Comparison of ENCODE assay signal across 19 cellular contexts in genomic region chr17:76337413-76337777, GRCh38. TPM values are rescaled to one million over a fixed set of nuclear protein-coding genes. Genes with fewer than 3 reads are reported as not detected.
DNase-seq lines count a peak whose midpoint lies in the region; TF ChIP-seq lines count a peak whose summit lies in the region.
"Had no signal": no experiment of that assay in that cellular context is flagged by ENCODE, and none has a peak within 500 bp of the region (broad histone marks: within the 10 kb centered on the region; RNA-seq: fewer than 3 reads in every experiment).

No MANE protein-coding gene starts in this region.

- BruUV-seq in mammary epithelial cell (replicated peaks; lab: Mats Ljungman, UMichigan): no TSS peak

- no peak overlapping the region for H3K4ac ChIP-seq in neuronal stem cell (ENCODE audit: low read length)

- H2BK12ac ChIP-seq in neuronal stem cell (ENCODE audit: low read length): no peak overlapping the region

- H3K27me3 ChIP-seq in BLaER1 treated with 17β-estradiol and CSF1 and Interleukin-3, amounts not matched to agents 10 nM and 100 nM: no peaks in the 10 kb centered on the region
- H3K27me3 ChIP-seq in mammary epithelial cell (ENCODE audit: insufficient read depth, low read length): no peaks in the 10 kb centered on the region
- no peaks in the 10 kb centered on the region for H3K27me3 ChIP-seq in neuronal stem cell (ENCODE audit: control insufficient read depth in 3 of 3, insufficient read depth in 3 of 3, low read depth in 1 of 3, low read length in 3 of 3)
- H3K27me3 ChIP-seq: esophagus muscularis mucosa had no signal

- H3K4me2 ChIP-seq in BLaER1 treated with 17β-estradiol and CSF1 and Interleukin-3, amounts not matched to agents 10 nM and 100 nM: peak overlapping the region; percentile 36 to 76 (median 51); a peak in 21 of 22 replicates
- H3K4me2 ChIP-seq in mammary epithelial cell (ENCODE audit: insufficient read depth, low read depth, low read length) (no peak overlapping the region), neuronal stem cell (ENCODE audit: insufficient read depth, low read length, poor library complexity, severe bottlenecking) (no peak overlapping the region)

- H3K27ac ChIP-seq in BLaER1 treated with 17β-estradiol and CSF1 and Interleukin-3, amounts not matched to agents 10 nM and 100 nM: peak overlapping the region in 5 of 11 experiments; percentile 2 to 31 (median 25); a peak in 4 of 22 replicates
- H3K27ac ChIP-seq in mammary epithelial cell (ENCODE audit: insufficient read depth, low read depth, low read length) (no peak overlapping the region), neuronal stem cell (replicated peaks; ENCODE audit: low read length) (peak overlapping the region; percentile 41)
- H3K27ac ChIP-seq: esophagus muscularis mucosa, VCaP had no signal

- H3K79me1 ChIP-seq in neuronal stem cell (ENCODE audit: low read depth, low read length): peaks cover 2% of the 10 kb centered on the region

- H2AK5ac ChIP-seq in neuronal stem cell (ENCODE audit: low read depth, low read length): no peak overlapping the region

- H2BK15ac ChIP-seq in neuronal stem cell (ENCODE audit: low read length): no peak overlapping the region

- H2BK120ac ChIP-seq in neuronal stem cell (ENCODE audit: low read depth, low read length): no peak overlapping the region

- H4K91ac ChIP-seq in neuronal stem cell (ENCODE audit: low read depth, low read length, poor library complexity): no peak overlapping the region

- dilution Hi-C loops in mammary epithelial cell (cut with HindIII; ENCODE audit: low sequenced_read_pairs): no loop called here

- TF ChIP-seq CTCF in mammary epithelial cell (conservative IDR thresholded peaks at IDR 0.05 in 1 of 2, IDR thresholded peaks at IDR 0.05 in 1 of 2; ENCODE audit: extremely low read depth in 1 of 2, insufficient read depth in 1 of 2, low read depth in 1 of 2, low read length in 2 of 2): no peak

- no peak overlapping the region for H3K23ac ChIP-seq in neuronal stem cell (ENCODE audit: low read depth, low read length, poor library complexity)

- in situ Hi-C loops in mammary epithelial cell (cut with MboI; ENCODE audit: low sequenced_read_pairs in 2 of 2): no loop called here
- in situ Hi-C loops in G401 (cut with HindIII; ENCODE audit: low sequenced_read_pairs): no loop called here

- DNase-seq in HT1080 (ENCODE audit: low read depth): peak; percentile 21
- peak; percentile 14 for DNase-seq in mammary epithelial cell
- no peak for DNase-seq in neuronal stem cell (ENCODE audit: low spot score)
- DNase-seq in GOT3 (lab: John Stamatoyannopoulos, UW): no peak
- DNase-seq in middle frontal gyrus (ENCODE audit: extremely low spot score, low spot score): no peak
- no peak for DNase-seq in NAMALWA (ENCODE audit: low spot score)
- DNase-seq in G401 (ENCODE audit: low spot score): no peak
- DNase-seq: activated CD8-positive, alpha-beta T cell treated with anti-CD3 and anti-CD28 coated beads for 36 hours; activated T-cell treated with anti-CD3 and anti-CD28 coated beads, Interleukin-2, amount 50 U/mL, for 72 hours; H9; NCI-H187; NCI-H446; Right ventricle myocardium superior; stimulated activated CD4-positive, alpha-beta T cell treated with anti-CD3 and anti-CD28 coated beads, Interleukin-15, amount 100 ng/mL, for 24 hours; stimulated activated naive CD8-positive, alpha-beta T cell treated with anti-CD3 and anti-CD28 coated beads, Interleukin-15, Interleukin-2, amounts not matched to agents 100 U/mL and 50 U/mL, for 24 hours; T-helper 1 cell had no signal

- H4K20me1 ChIP-seq in BLaER1 treated with 17β-estradiol and CSF1 and Interleukin-3, amounts not matched to agents 10 nM and 100 nM: peaks cover 0 to 12% (median 0%) of the 10 kb centered on the region in 11 experiments; a peak in 3 of 22 replicates
- no peaks in the 10 kb centered on the region for H4K20me1 ChIP-seq in mammary epithelial cell (ENCODE audit: insufficient read depth, low read length)

- H3K79me2 ChIP-seq in mammary epithelial cell (ENCODE audit: insufficient read depth, low read length): peaks cover 51% of the 10 kb centered on the region

- peaks cover 13 to 19% (median 17%) of the 10 kb centered on the region in 10 experiments for H3K4me1 ChIP-seq in BLaER1 treated with 17β-estradiol and CSF1 and Interleukin-3, amounts not matched to agents 10 nM and 100 nM
- H3K4me1 ChIP-seq in mammary epithelial cell (ENCODE audit: insufficient read depth, low read length): no peaks in the 10 kb centered on the region
- H3K4me1 ChIP-seq in neuronal stem cell (ENCODE audit: control insufficient read depth in 2 of 2, insufficient read depth in 1 of 2, low read depth in 1 of 2, low read length in 2 of 2): peaks cover 0 to 11% of the 10 kb centered on the region in 2 donors

- H3K4me3 ChIP-seq in BLaER1 treated with 17β-estradiol and CSF1 and Interleukin-3, amounts not matched to agents 10 nM and 100 nM: no peak overlapping the region
- H3K4me3 ChIP-seq in mammary epithelial cell (replicated peaks in 1 of 3; ENCODE audit: insufficient read depth in 1 of 3, low read depth in 2 of 3, low read length in 3 of 3) (no peak overlapping the region), neuronal stem cell (ENCODE audit: low read length in 2 of 2) (no peak overlapping the region)
- H3K4me3 ChIP-seq: esophagus muscularis mucosa had no signal

- no peak overlapping the region for H2BK5ac ChIP-seq in neuronal stem cell (ENCODE audit: low read length)

- no peak overlapping the region for H4K8ac ChIP-seq in neuronal stem cell (ENCODE audit: low read depth, low read length)

- no peak overlapping the region for H3K9ac ChIP-seq in BLaER1 treated with 17β-estradiol and CSF1 and Interleukin-3, amounts not matched to agents 10 nM and 100 nM
- H3K9ac ChIP-seq in mammary epithelial cell (ENCODE audit: insufficient read depth, low read length): no peak overlapping the region
- H3K9ac ChIP-seq in neuronal stem cell (ENCODE audit: low read depth, low read length, poor library complexity): no peak overlapping the region

- intact Hi-C loops in mammary epithelial cell (cut with micrococcal nuclease): no loop called here

- peaks cover 9 to 56% (median 35%) of the 10 kb centered on the region in 11 experiments for H3K36me3 ChIP-seq in BLaER1 treated with 17β-estradiol and CSF1 and Interleukin-3, amounts not matched to agents 10 nM and 100 nM
- H3K36me3 ChIP-seq in mammary epithelial cell (ENCODE audit: insufficient read depth, low read length) (peaks cover 6% of the 10 kb centered on the region), neuronal stem cell (replicated peaks in 1 of 2; ENCODE audit: control insufficient read depth in 2 of 2, insufficient read depth in 2 of 2, low read length in 2 of 2) (peaks cover 5 to 39% of the 10 kb centered on the region in 2 donors)

- WGBS in mammary epithelial cell (ENCODE audit: low coverage, missing lambda C conversion rate): 97% methylated on average over 6 of the region's 6 CpGs
- WGBS in neuronal stem cell (ENCODE audit: extremely low coverage in 2 of 2, insufficient read length in 2 of 2, insufficient replicate concordance in 1 of 2), 2 donors: no CpG with 5 or more reads among the region's 6 CpGs

- H3K18ac ChIP-seq in neuronal stem cell (ENCODE audit: low read length): no peak overlapping the region

- H2AFZ ChIP-seq in mammary epithelial cell (ENCODE audit: low read depth, low read length) (no peak overlapping the region), neuronal stem cell (ENCODE audit: low read length) (no peak overlapping the region)

- no peak overlapping the region for H3K14ac ChIP-seq in neuronal stem cell (ENCODE audit: low read length)

- no peaks in the 10 kb centered on the region for H3K9me3 ChIP-seq in BLaER1 treated with 17β-estradiol and CSF1 and Interleukin-3, amounts not matched to agents 10 nM and 100 nM (replicated peaks in 1 of 11)
- H3K9me3 ChIP-seq in mammary epithelial cell (replicated peaks; ENCODE audit: insufficient read depth, low read length): no peaks in the 10 kb centered on the region
- peaks cover 0 to 2% of the 10 kb centered on the region in 2 donors for H3K9me3 ChIP-seq in neuronal stem cell (replicated peaks in 1 of 2; ENCODE audit: control insufficient read depth in 2 of 2, insufficient read depth in 1 of 2, low read depth in 1 of 2, low read length in 2 of 2)
- H3K9me3 ChIP-seq: esophagus muscularis mucosa had no signal

- CTCF ChIA-PET in mammary epithelial cell (lab: Charles Lee; ENCODE audit: low non-redundant PET): interaction anchor here (0.7 kb wide), 1 partner anchor 61 kb away, joined by 3 read pairs; no protein-coding TSS in a partner anchor

RNA-seq across cellular contexts. Expression of gene PRPSAP1, which starts 16.3 kb away (rescaled TPM):
- 20.8 and 35.2 TPM in 2 replicates for total RNA-seq in HT1080 (2014; rRNA removed; shearing (Covaris generic))
- 69.9 and 77.2 TPM in 2 replicates for polyA plus RNA-seq in HT1080 (2015; cell fraction: cytosol; rRNA removed)
- polyA plus RNA-seq in HT1080 (2015; cell fraction: nucleus; rRNA removed): 125 and 141 TPM in 2 replicates
- 10 to 100 TPM; 56.4 to 84.0 TPM for total RNA-seq in mammary epithelial cell
- 70.3 TPM for polyA plus RNA-seq in mammary epithelial cell
- polyA minus RNA-seq in mammary epithelial cell: 154 TPM
- polyA plus RNA-seq in neuronal stem cell (2013, experiment 1 of 2): 51.3 TPM
- polyA plus RNA-seq in neuronal stem cell (2013, experiment 2 of 2): 47.7 TPM
- total RNA-seq in G401 (2014; rRNA removed; shearing (Covaris generic)): 28.0 and 30.8 TPM in 2 replicates

RNA-seq across cellular contexts. Expression of gene QRICH2, which starts 29.3 kb away (rescaled TPM):
- 1.5 and 1.6 TPM in 2 replicates for total RNA-seq in HT1080 (2014; rRNA removed; shearing (Covaris generic))
- 0.08 and 0.15 TPM in 2 replicates for polyA plus RNA-seq in HT1080 (2015; cell fraction: cytosol; rRNA removed)
- 1.1 and 1.5 TPM in 2 replicates for polyA plus RNA-seq in HT1080 (2015; cell fraction: nucleus; rRNA removed)
- total RNA-seq in mammary epithelial cell: 1 to 10 TPM; 3.7 to 3.9 TPM
- polyA plus RNA-seq in mammary epithelial cell: 1.3 TPM
- polyA minus RNA-seq in mammary epithelial cell: 1.3 TPM
- 1.8 TPM for polyA plus RNA-seq in neuronal stem cell (2013, experiment 1 of 2)
- polyA plus RNA-seq in neuronal stem cell (2013, experiment 2 of 2): 1.6 TPM
- 0.47 and 1.4 TPM in 2 replicates for total RNA-seq in G401 (2014; rRNA removed; shearing (Covaris generic))

RNA-seq across cellular contexts. Expression of gene SPHK1, which starts 47.0 kb away (rescaled TPM):
- total RNA-seq in HT1080 (2014; rRNA removed; shearing (Covaris generic)): 107 and 122 TPM in 2 replicates
- 88.1 and 96.5 TPM in 2 replicates for polyA plus RNA-seq in HT1080 (2015; cell fraction: cytosol; rRNA removed)
- polyA plus RNA-seq in HT1080 (2015; cell fraction: nucleus; rRNA removed): 135 and 156 TPM in 2 replicates
- total RNA-seq in mammary epithelial cell: 100 to 1,000 TPM; 150 to 240 TPM
- polyA plus RNA-seq in mammary epithelial cell: 121 TPM
- 50.6 TPM for polyA minus RNA-seq in mammary epithelial cell
- polyA plus RNA-seq in neuronal stem cell (2013, experiment 1 of 2): 13.3 TPM
- polyA plus RNA-seq in neuronal stem cell (2013, experiment 2 of 2): 13.0 TPM
- 5.8 and 10.6 TPM in 2 replicates for total RNA-seq in G401 (2014; rRNA removed; shearing (Covaris generic))

Comparison
In these comparisons a context has a peak if more than half of its experiments do, and no peak if none do; other contexts are left out.
1. H3K4me2 ChIP-seq: peak in BLaER1 treated with 17β-estradiol and CSF1 and Interleukin-3, amounts not matched to agents 10 nM and 100 nM (11 of 11); none in mammary epithelial cell (single experiment) and neuronal stem cell (single experiment).
2. DNase-seq: peak in HT1080 (single experiment) and mammary epithelial cell (single experiment); none in neuronal stem cell (single experiment), GOT3 (single experiment), middle frontal gyrus (single experiment), NAMALWA (single experiment) and G401 (single experiment).